Comparison of ENCODE assay signal across 3 cellular contexts in the genomic region with DNA sequence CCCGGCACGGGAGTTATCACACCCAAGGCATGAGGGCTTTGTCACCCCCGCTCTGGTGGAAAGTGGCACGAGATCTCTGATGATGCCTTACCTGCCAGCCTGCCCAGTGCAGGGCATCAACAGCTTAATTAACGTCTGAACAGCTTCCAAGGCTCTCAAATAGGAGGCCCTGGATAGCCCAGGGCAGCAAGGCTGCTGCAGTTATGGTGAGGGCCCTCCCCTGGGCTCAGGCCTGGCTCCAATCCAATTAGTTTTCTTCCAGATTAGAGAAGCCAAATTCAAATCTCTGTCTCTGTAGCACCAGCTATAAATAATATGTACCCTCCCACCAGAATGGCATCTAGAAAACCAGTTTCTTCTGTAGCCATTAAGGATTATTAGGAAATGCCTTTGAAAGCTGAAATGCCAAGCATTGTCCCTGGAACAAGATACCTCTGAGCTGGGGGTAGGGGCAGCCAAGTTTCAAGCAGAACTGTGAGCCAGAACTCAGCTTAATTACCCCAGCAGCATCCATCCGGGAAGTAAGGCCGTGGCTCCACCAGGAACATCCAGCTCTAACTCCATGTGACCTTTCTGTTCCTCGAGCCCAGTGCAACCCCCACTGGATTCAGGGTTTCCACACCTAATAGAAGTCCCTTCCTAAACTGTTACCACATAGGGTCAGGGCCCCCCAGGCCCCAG.
A peak's percentile ranks its signal among the peaks of the same experiment; 100 is the strongest.
TF ChIP-seq lines count a peak whose summit lies in the region.

No MANE protein-coding gene starts in this region.

TF ChIP-seq in liver, 16 proteins besides CTCF, POLR2A, EP300 and RAD21:
- TF ChIP-seq NR2F2 (IDR thresholded peaks at IDR 0.05) (peak; percentile 64), FOXA2 (IDR thresholded peaks at IDR 0.05) (no peak), SP1 (IDR thresholded peaks at IDR 0.05) (peak; percentile 9)

TF ChIP-seq in HepG2, 621 proteins besides CTCF, POLR2A, EP300 and RAD21:
- no peak for TF ChIP-seq ZSCAN25 (CRISPR knock-in tag; IDR thresholded peaks at IDR 0.05)
- TF ChIP-seq, protein P1, sequence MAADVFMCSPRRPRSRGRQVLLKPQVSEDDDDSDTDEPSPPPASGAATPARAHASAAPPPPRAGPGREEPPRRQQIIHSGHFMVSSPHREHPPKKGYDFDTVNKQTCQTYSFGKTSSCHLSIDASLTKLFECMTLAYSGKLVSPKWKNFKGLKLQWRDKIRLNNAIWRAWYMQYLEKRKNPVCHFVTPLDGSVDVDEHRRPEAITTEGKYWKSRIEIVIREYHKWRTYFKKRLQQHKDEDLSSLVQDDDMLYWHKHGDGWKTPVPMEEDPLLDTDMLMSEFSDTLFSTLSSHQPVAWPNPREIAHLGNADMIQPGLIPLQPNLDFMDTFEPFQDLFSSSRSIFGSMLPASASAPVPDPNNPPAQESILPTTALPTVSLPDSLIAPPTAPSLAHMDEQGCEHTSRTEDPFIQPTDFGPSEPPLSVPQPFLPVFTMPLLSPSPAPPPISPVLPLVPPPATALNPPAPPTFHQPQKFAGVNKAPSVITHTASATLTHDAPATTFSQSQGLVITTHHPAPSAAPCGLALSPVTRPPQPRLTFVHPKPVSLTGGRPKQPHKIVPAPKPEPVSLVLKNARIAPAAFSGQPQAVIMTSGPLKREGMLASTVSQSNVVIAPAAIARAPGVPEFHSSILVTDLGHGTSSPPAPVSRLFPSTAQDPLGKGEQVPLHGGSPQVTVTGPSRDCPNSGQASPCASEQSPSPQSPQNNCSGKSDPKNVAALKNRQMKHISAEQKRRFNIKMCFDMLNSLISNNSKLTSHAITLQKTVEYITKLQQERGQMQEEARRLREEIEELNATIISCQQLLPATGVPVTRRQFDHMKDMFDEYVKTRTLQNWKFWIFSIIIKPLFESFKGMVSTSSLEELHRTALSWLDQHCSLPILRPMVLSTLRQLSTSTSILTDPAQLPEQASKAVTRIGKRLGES (CRISPR knock-in tag; IDR thresholded peaks at IDR 0.05; ENCODE audit: borderline replicate concordance) = no peak
- TF ChIP-seq, protein P2, sequence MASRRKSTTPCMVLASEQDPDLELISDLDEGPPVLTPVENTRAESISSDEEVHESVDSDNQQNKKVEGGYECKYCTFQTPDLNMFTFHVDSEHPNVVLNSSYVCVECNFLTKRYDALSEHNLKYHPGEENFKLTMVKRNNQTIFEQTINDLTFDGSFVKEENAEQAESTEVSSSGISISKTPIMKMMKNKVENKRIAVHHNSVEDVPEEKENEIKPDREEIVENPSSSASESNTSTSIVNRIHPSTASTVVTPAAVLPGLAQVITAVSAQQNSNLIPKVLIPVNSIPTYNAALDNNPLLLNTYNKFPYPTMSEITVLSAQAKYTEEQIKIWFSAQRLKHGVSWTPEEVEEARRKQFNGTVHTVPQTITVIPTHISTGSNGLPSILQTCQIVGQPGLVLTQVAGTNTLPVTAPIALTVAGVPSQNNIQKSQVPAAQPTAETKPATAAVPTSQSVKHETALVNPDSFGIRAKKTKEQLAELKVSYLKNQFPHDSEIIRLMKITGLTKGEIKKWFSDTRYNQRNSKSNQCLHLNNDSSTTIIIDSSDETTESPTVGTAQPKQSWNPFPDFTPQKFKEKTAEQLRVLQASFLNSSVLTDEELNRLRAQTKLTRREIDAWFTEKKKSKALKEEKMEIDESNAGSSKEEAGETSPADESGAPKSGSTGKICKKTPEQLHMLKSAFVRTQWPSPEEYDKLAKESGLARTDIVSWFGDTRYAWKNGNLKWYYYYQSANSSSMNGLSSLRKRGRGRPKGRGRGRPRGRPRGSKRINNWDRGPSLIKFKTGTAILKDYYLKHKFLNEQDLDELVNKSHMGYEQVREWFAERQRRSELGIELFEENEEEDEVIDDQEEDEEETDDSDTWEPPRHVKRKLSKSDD (CRISPR knock-in tag; IDR thresholded peaks at IDR 0.05; ENCODE audit: low read depth) = no peak
- TF ChIP-seq NPAS2 (CRISPR knock-in tag; IDR thresholded peaks at IDR 0.05; ENCODE audit: borderline replicate concordance) = no peak
- no peak for TF ChIP-seq RCOR2 (CRISPR knock-in tag; IDR thresholded peaks at IDR 0.05)
- no peak for TF ChIP-seq ZNF619 (CRISPR knock-in tag; IDR thresholded peaks at IDR 0.05)
- TF ChIP-seq, protein P3, sequence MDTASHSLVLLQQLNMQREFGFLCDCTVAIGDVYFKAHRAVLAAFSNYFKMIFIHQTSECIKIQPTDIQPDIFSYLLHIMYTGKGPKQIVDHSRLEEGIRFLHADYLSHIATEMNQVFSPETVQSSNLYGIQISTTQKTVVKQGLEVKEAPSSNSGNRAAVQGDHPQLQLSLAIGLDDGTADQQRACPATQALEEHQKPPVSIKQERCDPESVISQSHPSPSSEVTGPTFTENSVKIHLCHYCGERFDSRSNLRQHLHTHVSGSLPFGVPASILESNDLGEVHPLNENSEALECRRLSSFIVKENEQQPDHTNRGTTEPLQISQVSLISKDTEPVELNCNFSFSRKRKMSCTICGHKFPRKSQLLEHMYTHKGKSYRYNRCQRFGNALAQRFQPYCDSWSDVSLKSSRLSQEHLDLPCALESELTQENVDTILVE (CRISPR knock-in tag; IDR thresholded peaks at IDR 0.05) = no peak
- TF ChIP-seq ATRX (CRISPR knock-in tag; IDR thresholded peaks at IDR 0.05; ENCODE audit: borderline replicate concordance) = no peak
- TF ChIP-seq CEBPG (CRISPR knock-in tag; IDR thresholded peaks at IDR 0.05) = no peak
- TF ChIP-seq, protein P4, sequence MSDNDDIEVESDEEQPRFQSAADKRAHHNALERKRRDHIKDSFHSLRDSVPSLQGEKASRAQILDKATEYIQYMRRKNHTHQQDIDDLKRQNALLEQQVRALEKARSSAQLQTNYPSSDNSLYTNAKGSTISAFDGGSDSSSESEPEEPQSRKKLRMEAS (IDR thresholded peaks at IDR 0.05) = no peak
- no peak for TF ChIP-seq ZNF101 (CRISPR knock-in tag; IDR thresholded peaks at IDR 0.05; ENCODE audit: borderline replicate concordance, low read depth)
- TF ChIP-seq KDM4B (CRISPR knock-in tag; IDR thresholded peaks at IDR 0.05) = no peak
- TF ChIP-seq, protein P5, sequence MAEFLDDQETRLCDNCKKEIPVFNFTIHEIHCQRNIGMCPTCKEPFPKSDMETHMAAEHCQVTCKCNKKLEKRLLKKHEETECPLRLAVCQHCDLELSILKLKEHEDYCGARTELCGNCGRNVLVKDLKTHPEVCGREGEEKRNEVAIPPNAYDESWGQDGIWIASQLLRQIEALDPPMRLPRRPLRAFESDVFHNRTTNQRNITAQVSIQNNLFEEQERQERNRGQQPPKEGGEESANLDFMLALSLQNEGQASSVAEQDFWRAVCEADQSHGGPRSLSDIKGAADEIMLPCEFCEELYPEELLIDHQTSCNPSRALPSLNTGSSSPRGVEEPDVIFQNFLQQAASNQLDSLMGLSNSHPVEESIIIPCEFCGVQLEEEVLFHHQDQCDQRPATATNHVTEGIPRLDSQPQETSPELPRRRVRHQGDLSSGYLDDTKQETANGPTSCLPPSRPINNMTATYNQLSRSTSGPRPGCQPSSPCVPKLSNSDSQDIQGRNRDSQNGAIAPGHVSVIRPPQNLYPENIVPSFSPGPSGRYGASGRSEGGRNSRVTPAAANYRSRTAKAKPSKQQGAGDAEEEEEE (CRISPR knock-in tag; IDR thresholded peaks at IDR 0.05; ENCODE audit: borderline replicate concordance) = no peak
- TF ChIP-seq, protein P6, sequence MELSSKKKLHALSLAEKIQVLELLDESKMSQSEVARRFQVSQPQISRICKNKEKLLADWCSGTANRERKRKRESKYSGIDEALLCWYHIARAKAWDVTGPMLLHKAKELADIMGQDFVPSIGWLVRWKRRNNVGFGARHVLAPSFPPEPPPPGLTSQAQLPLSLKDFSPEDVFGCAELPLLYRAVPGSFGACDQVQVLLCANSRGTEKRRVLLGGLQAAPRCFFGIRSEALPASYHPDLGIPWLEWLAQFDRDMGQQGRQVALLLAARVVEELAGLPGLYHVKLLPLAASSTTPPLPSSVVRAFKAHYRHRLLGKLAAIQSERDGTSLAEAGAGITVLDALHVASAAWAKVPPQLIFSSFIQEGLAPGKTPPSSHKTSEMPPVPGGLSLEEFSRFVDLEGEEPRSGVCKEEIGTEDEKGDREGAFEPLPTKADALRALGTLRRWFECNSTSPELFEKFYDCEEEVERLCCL (CRISPR knock-in tag; IDR thresholded peaks at IDR 0.05; ENCODE audit: borderline replicate concordance) = no peak
- TF ChIP-seq FOXM1 (CRISPR knock-in tag; IDR thresholded peaks at IDR 0.05) = no peak

TF ChIP-seq in endothelial cell of umbilical vein, 7 proteins besides CTCF, POLR2A, EP300 and RAD21:
- no peak for TF ChIP-seq FOS (IDR thresholded peaks at IDR 0.05; ENCODE audit: borderline replicate concordance, insufficient read depth, low read length)
- no peak for TF ChIP-seq POLR2AphosphoS5 (IDR thresholded peaks at IDR 0.05; ENCODE audit: insufficient read depth, low read depth, low read length)
- no peak for TF ChIP-seq EZH2 (IDR thresholded peaks at IDR 0.05; ENCODE audit: borderline replicate concordance, low read depth, low read length, severe bottlenecking)
- TF ChIP-seq, protein P4 (IDR thresholded peaks at IDR 0.05; ENCODE audit: insufficient read depth, insufficient read length) = no peak
- TF ChIP-seq JUN (IDR thresholded peaks at IDR 0.05; ENCODE audit: borderline replicate concordance, insufficient read depth, insufficient read length, low read depth) = no peak
- TF ChIP-seq GATA2 (IDR thresholded peaks at IDR 0.05; ENCODE audit: insufficient read depth, insufficient read length, low read depth, low read length) = no peak
- no peak for TF ChIP-seq MYC (IDR thresholded peaks at IDR 0.05; ENCODE audit: low read depth, low read length)
